ENCODE assay signal across 25 cellular contexts in genomic region chr3:182989566-182989965, GRCh38. TPM values are rescaled to one million over a fixed set of nuclear protein-coding genes. Genes with fewer than 3 reads are reported as not detected.
A peak's percentile ranks its signal among the peaks of the same experiment; 100 is the strongest.
DNase-seq lines count a peak whose midpoint lies in the region; ATAC-seq and TF ChIP-seq lines count a peak whose summit lies in the region.
"Had no signal": no experiment of that assay in that cellular context is flagged by ENCODE, and none has a peak within 500 bp of the region (broad histone marks: within the 10 kb centered on the region; RNA-seq: fewer than 3 reads in every experiment).

No MANE protein-coding gene starts in this region.

- peaks cover 14% of the 10 kb centered on the region for H3K4me1 Mint-ChIP-seq in stimulated activated memory B cell treated with anti-CD40 and anti-IgM and Interleukin-4, amounts not matched to agents 10 μg/mL and 1 μg/mL and 100 μg/mL, for 72 hours
- H3K4me1 Mint-ChIP-seq: activated CD4-positive, alpha-beta memory T cell treated with anti-CD3 and anti-CD28 coated beads, Interleukin-2, amount 10 ng/mL, durations not matched to agents 7 days and 5 days had no signal

- no peaks in the 10 kb centered on the region for H3K27me3 Mint-ChIP-seq in stimulated activated memory B cell treated with anti-CD40 and anti-IgM and Interleukin-4, amounts not matched to agents 10 μg/mL and 1 μg/mL and 100 μg/mL, for 72 hours
- H3K27me3 Mint-ChIP-seq: activated B cell treated with CpG ODN at 0.5 μM for 24 hours; activated CD4-positive, alpha-beta memory T cell treated with anti-CD3 and anti-CD28 coated beads, Interleukin-2, amount 10 ng/mL, durations not matched to agents 7 days and 5 days; memory B cell had no signal

- H3K27me3 ChIP-seq in brain microvascular endothelial cell (replicated peaks) = no peaks in the 10 kb centered on the region
- H3K27me3 ChIP-seq: adrenal gland, right lobe of liver, vagina had no signal

- no peak overlapping the region for H3K27ac ChIP-seq in brain microvascular endothelial cell
- H3K27ac ChIP-seq: adrenal gland, right lobe of liver, SK-N-MC, vagina had no signal

- DNase-seq in DMS53 (lab: John Stamatoyannopoulos, UW) (peak; percentile 10), DMS53 treated with DMSO at 0.1 percent for 48 hours (lab: John Stamatoyannopoulos, UW; ENCODE audit: unreplicated experiment) (no peak), NCI-H2171 treated with DMSO at 0.1 percent for 48 hours (lab: John Stamatoyannopoulos, UW) (peak; percentile 96), SHP77 treated with DMSO at 0.1 percent for 48 hours (lab: John Stamatoyannopoulos, UW) (peak; percentile 30), mucosa of gallbladder (ENCODE audit: low spot score) (peak; percentile 48), brain microvascular endothelial cell (no peak), NOMO-1 treated with DMSO at 0.1 percent for 48 hours (lab: John Stamatoyannopoulos, UW; ENCODE audit: unreplicated experiment) (no peak)
- DNase-seq: 8988T; activated B cell treated with CpG ODN at 0.5 μM for 24 hours; activated CD4-positive, alpha-beta memory T cell treated with anti-CD3 and anti-CD28 coated beads, Interleukin-2, amount 10 ng/mL, durations not matched to agents 7 days and 5 days; activated T-cell treated with anti-CD3 and anti-CD28 coated beads, Interleukin-2, amount 50 U/mL, for 1 hour; adrenal gland; AML-193; caudate nucleus; CD8-positive, alpha-beta memory T cell; dermis blood vessel endothelial cell; foreskin melanocyte; HCEC 1CT; NCI-H524 treated with DMSO at 0.1 percent for 48 hours; right lobe of liver; substantia nigra had no signal

- no peak overlapping the region for H3K27ac Mint-ChIP-seq in stimulated activated memory B cell treated with anti-CD40 and anti-IgM and Interleukin-4, amounts not matched to agents 10 μg/mL and 1 μg/mL and 100 μg/mL, for 72 hours
- H3K27ac Mint-ChIP-seq: activated B cell treated with CpG ODN at 0.5 μM for 24 hours; activated CD4-positive, alpha-beta memory T cell treated with anti-CD3 and anti-CD28 coated beads, Interleukin-2, amount 10 ng/mL, durations not matched to agents 7 days and 5 days; CD8-positive, alpha-beta memory T cell; memory B cell had no signal

- H3K36me3 Mint-ChIP-seq in stimulated activated memory B cell treated with anti-CD40 and anti-IgM and Interleukin-4, amounts not matched to agents 10 μg/mL and 1 μg/mL and 100 μg/mL, for 72 hours = no peaks in the 10 kb centered on the region
- H3K36me3 Mint-ChIP-seq: memory B cell had no signal

- H3K4me3 Mint-ChIP-seq in stimulated activated memory B cell treated with anti-CD40 and anti-IgM and Interleukin-4, amounts not matched to agents 10 μg/mL and 1 μg/mL and 100 μg/mL, for 72 hours = no peak overlapping the region
- H3K4me3 Mint-ChIP-seq: activated B cell treated with CpG ODN at 0.5 μM for 24 hours; activated CD4-positive, alpha-beta memory T cell treated with anti-CD3 and anti-CD28 coated beads, Interleukin-2, amount 10 ng/mL, durations not matched to agents 7 days and 5 days; CD8-positive, alpha-beta memory T cell; memory B cell had no signal

- no peak for ATAC-seq in stimulated activated memory B cell treated with anti-CD40 and anti-IgM and Interleukin-4, amounts not matched to agents 10 μg/mL and 1 μg/mL and 100 μg/mL, for 72 hours
- ATAC-seq: right lobe of liver had no signal

- peaks cover 7% of the 10 kb centered on the region for H3K9me3 Mint-ChIP-seq in stimulated activated memory B cell treated with anti-CD40 and anti-IgM and Interleukin-4, amounts not matched to agents 10 μg/mL and 1 μg/mL and 100 μg/mL, for 72 hours
- H3K9me3 Mint-ChIP-seq: activated CD4-positive, alpha-beta memory T cell treated with anti-CD3 and anti-CD28 coated beads, Interleukin-2, amount 10 ng/mL, durations not matched to agents 7 days and 5 days; memory B cell had no signal

- no peak overlapping the region for H3K4me3 ChIP-seq in brain microvascular endothelial cell (ENCODE audit: low read depth, low read length)
- H3K4me3 ChIP-seq: adrenal gland, right lobe of liver, SK-N-MC, vagina had no signal

- in situ Hi-C loops in brain microvascular endothelial cell (cut with HindIII; ENCODE audit: low pct_ligation_motif_present, low sequenced_read_pairs) = no loop called here

- no peaks in the 10 kb centered on the region for H3K36me3 ChIP-seq in brain microvascular endothelial cell (replicated peaks)
- H3K36me3 ChIP-seq: adrenal gland, right lobe of liver, vagina had no signal

- TF ChIP-seq CTCF in brain microvascular endothelial cell (IDR thresholded peaks at IDR 0.05; ENCODE audit: low read depth, low read length, missing control alignments) = no peak

RNA-seq across cellular contexts. Expression of gene DCUN1D1, which starts 9.2 kb away (rescaled TPM):
- 45.8 TPM for total RNA-seq in mucosa of gallbladder

Comparison
In these comparisons a context has a peak if more than half of its experiments do, and no peak if none do; other contexts are left out.
1. DNase-seq: peak in DMS53 (single experiment), NCI-H2171 treated with DMSO at 0.1 percent for 48 hours (single experiment), SHP77 treated with DMSO at 0.1 percent for 48 hours (single experiment) and mucosa of gallbladder (single experiment); none in DMS53 treated with DMSO at 0.1 percent for 48 hours (single experiment), brain microvascular endothelial cell (single experiment) and NOMO-1 treated with DMSO at 0.1 percent for 48 hours (single experiment).